1 cellular context compared by ENCODE assay signal in the genomic region with DNA sequence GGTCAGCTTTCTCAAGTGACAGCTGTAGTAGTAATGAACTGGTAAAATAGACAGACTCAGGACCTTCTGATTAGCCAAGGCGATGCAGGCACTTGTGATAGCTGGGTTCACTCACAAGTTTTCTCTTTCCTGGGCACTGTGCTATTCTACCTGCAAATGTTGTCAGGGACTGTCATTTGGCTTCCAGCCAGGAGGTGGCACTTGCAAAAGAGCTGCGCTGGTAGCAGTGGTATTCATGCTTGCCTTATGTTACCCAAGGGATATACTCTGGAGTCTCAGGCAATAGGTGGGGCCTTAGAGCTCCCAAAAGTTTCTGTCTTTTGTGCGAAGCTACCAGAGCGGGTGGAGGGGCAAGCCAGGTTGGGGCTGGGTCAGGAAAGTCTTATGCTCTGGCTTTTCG.
TF ChIP-seq lines count a peak whose summit lies in the region.

No MANE protein-coding gene starts in this region.

TF ChIP-seq in HepG2, 621 proteins besides CTCF, POLR2A, EP300 and RAD21 (continued from another document):
- TF ChIP-seq SNRNP70 (IDR thresholded peaks at IDR 0.05; ENCODE audit: low read depth, low read length) (no peak), ZSCAN29 (CRISPR knock-in tag; conservative IDR thresholded peaks at IDR 0.05) (no peak), ZFP82 (CRISPR knock-in tag; IDR thresholded peaks at IDR 0.05; ENCODE audit: borderline replicate concordance) (no peak), WIZ (CRISPR knock-in tag; IDR thresholded peaks at IDR 0.05) (no peak), ZC3H13 (CRISPR knock-in tag; IDR thresholded peaks at IDR 0.05) (no peak), RFXAP (CRISPR knock-in tag; IDR thresholded peaks at IDR 0.05; ENCODE audit: borderline replicate concordance) (no peak), ZNF101 (CRISPR knock-in tag; IDR thresholded peaks at IDR 0.05; ENCODE audit: borderline replicate concordance, low read depth) (no peak)
- TF ChIP-seq, protein P1, sequence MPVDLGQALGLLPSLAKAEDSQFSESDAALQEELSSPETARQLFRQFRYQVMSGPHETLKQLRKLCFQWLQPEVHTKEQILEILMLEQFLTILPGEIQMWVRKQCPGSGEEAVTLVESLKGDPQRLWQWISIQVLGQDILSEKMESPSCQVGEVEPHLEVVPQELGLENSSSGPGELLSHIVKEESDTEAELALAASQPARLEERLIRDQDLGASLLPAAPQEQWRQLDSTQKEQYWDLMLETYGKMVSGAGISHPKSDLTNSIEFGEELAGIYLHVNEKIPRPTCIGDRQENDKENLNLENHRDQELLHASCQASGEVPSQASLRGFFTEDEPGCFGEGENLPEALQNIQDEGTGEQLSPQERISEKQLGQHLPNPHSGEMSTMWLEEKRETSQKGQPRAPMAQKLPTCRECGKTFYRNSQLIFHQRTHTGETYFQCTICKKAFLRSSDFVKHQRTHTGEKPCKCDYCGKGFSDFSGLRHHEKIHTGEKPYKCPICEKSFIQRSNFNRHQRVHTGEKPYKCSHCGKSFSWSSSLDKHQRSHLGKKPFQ (CRISPR knock-in tag; IDR thresholded peaks at IDR 0.05; ENCODE audit: insufficient replicate concordance) = no peak
- TF ChIP-seq, protein P2, sequence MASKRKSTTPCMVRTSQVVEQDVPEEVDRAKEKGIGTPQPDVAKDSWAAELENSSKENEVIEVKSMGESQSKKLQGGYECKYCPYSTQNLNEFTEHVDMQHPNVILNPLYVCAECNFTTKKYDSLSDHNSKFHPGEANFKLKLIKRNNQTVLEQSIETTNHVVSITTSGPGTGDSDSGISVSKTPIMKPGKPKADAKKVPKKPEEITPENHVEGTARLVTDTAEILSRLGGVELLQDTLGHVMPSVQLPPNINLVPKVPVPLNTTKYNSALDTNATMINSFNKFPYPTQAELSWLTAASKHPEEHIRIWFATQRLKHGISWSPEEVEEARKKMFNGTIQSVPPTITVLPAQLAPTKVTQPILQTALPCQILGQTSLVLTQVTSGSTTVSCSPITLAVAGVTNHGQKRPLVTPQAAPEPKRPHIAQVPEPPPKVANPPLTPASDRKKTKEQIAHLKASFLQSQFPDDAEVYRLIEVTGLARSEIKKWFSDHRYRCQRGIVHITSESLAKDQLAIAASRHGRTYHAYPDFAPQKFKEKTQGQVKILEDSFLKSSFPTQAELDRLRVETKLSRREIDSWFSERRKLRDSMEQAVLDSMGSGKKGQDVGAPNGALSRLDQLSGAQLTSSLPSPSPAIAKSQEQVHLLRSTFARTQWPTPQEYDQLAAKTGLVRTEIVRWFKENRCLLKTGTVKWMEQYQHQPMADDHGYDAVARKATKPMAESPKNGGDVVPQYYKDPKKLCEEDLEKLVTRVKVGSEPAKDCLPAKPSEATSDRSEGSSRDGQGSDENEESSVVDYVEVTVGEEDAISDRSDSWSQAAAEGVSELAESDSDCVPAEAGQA (IDR thresholded peaks at IDR 0.05; ENCODE audit: low read depth) = no peak
- TF ChIP-seq, protein P2 (CRISPR knock-in tag; IDR thresholded peaks at IDR 0.05; ENCODE audit: borderline replicate concordance) = no peak
- TF ChIP-seq, protein P3, sequence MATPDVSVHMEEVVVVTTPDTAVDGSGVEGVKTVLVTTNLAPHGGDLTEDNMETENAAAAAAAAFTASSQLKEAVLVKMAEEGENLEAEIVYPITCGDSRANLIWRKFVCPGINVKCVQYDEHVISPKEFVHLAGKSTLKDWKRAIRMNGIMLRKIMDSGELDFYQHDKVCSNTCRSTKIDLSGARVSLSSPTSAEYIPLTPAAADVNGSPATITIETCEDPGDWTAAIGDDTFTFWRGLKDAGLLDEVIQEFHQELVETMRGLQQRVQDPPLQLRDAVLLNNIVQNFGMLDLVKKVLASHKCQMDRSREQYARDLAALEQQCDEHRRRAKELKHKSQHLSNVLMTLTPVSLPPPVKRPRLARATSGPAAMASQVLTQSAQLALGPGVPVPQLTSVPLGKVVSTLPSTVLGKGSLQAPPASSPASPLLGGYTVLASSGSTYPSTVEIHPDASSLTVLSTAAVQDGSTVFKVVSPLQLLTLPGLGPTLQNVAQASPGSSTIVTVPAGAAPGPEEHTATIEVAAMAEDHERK (CRISPR knock-in tag; IDR thresholded peaks at IDR 0.05; ENCODE audit: low read depth) = no peak
- TF ChIP-seq, protein P4, sequence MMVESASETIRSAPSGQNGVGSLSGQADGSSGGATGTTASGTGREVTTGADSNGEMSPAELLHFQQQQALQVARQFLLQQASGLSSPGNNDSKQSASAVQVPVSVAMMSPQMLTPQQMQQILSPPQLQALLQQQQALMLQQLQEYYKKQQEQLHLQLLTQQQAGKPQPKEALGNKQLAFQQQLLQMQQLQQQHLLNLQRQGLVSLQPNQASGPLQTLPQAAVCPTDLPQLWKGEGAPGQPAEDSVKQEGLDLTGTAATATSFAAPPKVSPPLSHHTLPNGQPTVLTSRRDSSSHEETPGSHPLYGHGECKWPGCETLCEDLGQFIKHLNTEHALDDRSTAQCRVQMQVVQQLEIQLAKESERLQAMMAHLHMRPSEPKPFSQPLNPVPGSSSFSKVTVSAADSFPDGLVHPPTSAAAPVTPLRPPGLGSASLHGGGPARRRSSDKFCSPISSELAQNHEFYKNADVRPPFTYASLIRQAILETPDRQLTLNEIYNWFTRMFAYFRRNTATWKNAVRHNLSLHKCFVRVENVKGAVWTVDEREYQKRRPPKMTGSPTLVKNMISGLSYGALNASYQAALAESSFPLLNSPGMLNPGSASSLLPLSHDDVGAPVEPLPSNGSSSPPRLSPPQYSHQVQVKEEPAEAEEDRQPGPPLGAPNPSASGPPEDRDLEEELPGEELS (CRISPR knock-in tag; IDR thresholded peaks at IDR 0.05) = no peak
